ENCODE assay signal across 28 cellular contexts in genomic region chr16:54158986-54159385, GRCh38.
"Had no signal": no experiment of that assay in that cellular context is flagged by ENCODE, and none has a peak within 500 bp of the region (broad histone marks: within the 10 kb centered on the region; RNA-seq: fewer than 3 reads in every experiment).

No MANE protein-coding gene starts in this region.

- H3K4me1 ChIP-seq: stomach, suprapubic skin, testis, thyroid gland, tibial artery, tibial nerve, transverse colon, upper lobe of left lung, upper lobe of right lung, uterus, vagina had no signal

- FAIRE-seq: urothelium cell line had no signal

- H3K27me3 Mint-ChIP-seq: stimulated activated memory B cell treated with anti-CD40 and anti-IgM and Interleukin-4, amounts not matched to agents 10 μg/mL and 1 μg/mL and 100 μg/mL, for 72 hours; stimulated activated naive CD8-positive, alpha-beta T cell treated with anti-CD3 and anti-CD28 coated beads, Interleukin-15, Interleukin-2, amounts not matched to agents 100 ng/mL and 50 ng/mL, for 24 hours; type B pancreatic cell had no signal

- DNase-seq: stimulated activated CD4-positive, alpha-beta T cell treated with anti-CD3 and anti-CD28 coated beads, Interleukin-2, amount 100 ng/mL, for 48 hours; stimulated activated CD4-positive, alpha-beta T cell treated with anti-CD3 and anti-CD28 coated beads, Interleukin-4, amount 100 ng/mL, for 1 hour; stimulated activated CD4-positive, alpha-beta T cell treated with anti-CD3 and anti-CD28 coated beads, Interleukin-4, amount 100 ng/mL, for 24 hours; stimulated activated CD4-positive, alpha-beta T cell treated with anti-CD3 and anti-CD28 coated beads, Interleukin-4, amount 100 ng/mL, for 4 hours; stimulated activated CD8-positive, alpha-beta memory T cell treated with anti-CD3 and anti-CD28 coated beads, Interleukin-4, amount 100 ng/mL, for 48 hours; stimulated activated naive B cell treated with anti-CD40 and anti-IgM and Interleukin-4, amounts not matched to agents 10 μg/mL and 1 μg/mL and 100 μg/mL, for 72 hours; stimulated activated naive CD4-positive, alpha-beta T cell; stimulated activated naive CD4-positive, alpha-beta T cell treated with Interleukin-2 at 50 U/mL for 16 hours; stimulated activated naive CD8-positive, alpha-beta T cell treated with anti-CD3 and anti-CD28 coated beads, Interleukin-15, amount 100 ng/mL, for 72 hours; stimulated activated naive CD8-positive, alpha-beta T cell treated with anti-CD3 and anti-CD28 coated beads, Interleukin-15, Interleukin-2, amounts not matched to agents 100 U/mL and 50 U/mL, for 24 hours; stomach; substantia nigra; testis; thyroid gland; tibial artery; transverse colon; upper lobe of left lung; upper lobe of right lung; uterus had no signal

- H3K4me3 Mint-ChIP-seq: stimulated activated effector memory CD8-positive, alpha-beta T cell treated with anti-CD3 and anti-CD28 coated beads, Interleukin-12 subunit alpha, Interleukin-12 subunit beta, amount 100 ng/mL, for 72 hours; stimulated activated memory B cell treated with anti-CD40 and anti-IgM and Interleukin-4, amounts not matched to agents 10 μg/mL and 1 μg/mL and 100 μg/mL, for 72 hours; stimulated activated naive B cell treated with anti-CD40 and anti-IgM and Interleukin-4, amounts not matched to agents 10 μg/mL and 1 μg/mL and 100 μg/mL, for 72 hours; stimulated activated naive CD8-positive, alpha-beta T cell treated with anti-CD3 and anti-CD28 coated beads, Interleukin-15, amount 100 ng/mL, for 72 hours; stimulated activated naive CD8-positive, alpha-beta T cell treated with anti-CD3 and anti-CD28 coated beads, Interleukin-15, Interleukin-2, amounts not matched to agents 100 ng/mL and 50 ng/mL, for 24 hours; type B pancreatic cell had no signal

- H3K27ac Mint-ChIP-seq: stimulated activated effector memory CD8-positive, alpha-beta T cell treated with anti-CD3 and anti-CD28 coated beads, Interleukin-12 subunit alpha, Interleukin-12 subunit beta, amount 100 ng/mL, for 72 hours; stimulated activated memory B cell treated with anti-CD40 and anti-IgM and Interleukin-4, amounts not matched to agents 10 μg/mL and 1 μg/mL and 100 μg/mL, for 72 hours; stimulated activated naive B cell treated with anti-CD40 and anti-IgM and Interleukin-4, amounts not matched to agents 10 μg/mL and 1 μg/mL and 100 μg/mL, for 72 hours; stimulated activated naive CD8-positive, alpha-beta T cell treated with anti-CD3 and anti-CD28 coated beads, Interleukin-15, amount 100 ng/mL, for 72 hours; stimulated activated naive CD8-positive, alpha-beta T cell treated with anti-CD3 and anti-CD28 coated beads, Interleukin-15, Interleukin-2, amounts not matched to agents 100 ng/mL and 50 ng/mL, for 24 hours; type B pancreatic cell had no signal

- H3K27ac ChIP-seq: stomach, suprapubic skin, testis, thoracic aorta, thyroid gland, tibial artery, tibial nerve, transverse colon, upper lobe of left lung, upper lobe of right lung, uterus, vagina had no signal

- ATAC-seq: stimulated activated effector memory CD8-positive, alpha-beta T cell treated with anti-CD3 and anti-CD28 coated beads, Interleukin-12 subunit alpha, Interleukin-12 subunit beta, amount 100 ng/mL, for 72 hours; stimulated activated memory B cell treated with anti-CD40 and anti-IgM and Interleukin-4, amounts not matched to agents 10 μg/mL and 1 μg/mL and 100 μg/mL, for 72 hours; stimulated activated naive B cell treated with anti-CD40 and anti-IgM and Interleukin-4, amounts not matched to agents 10 μg/mL and 1 μg/mL and 100 μg/mL, for 72 hours; stimulated activated naive CD8-positive, alpha-beta T cell treated with anti-CD3 and anti-CD28 coated beads, Interleukin-15, amount 100 ng/mL, for 72 hours; stimulated activated naive CD8-positive, alpha-beta T cell treated with anti-CD3 and anti-CD28 coated beads, Interleukin-15, Interleukin-2, amounts not matched to agents 100 U/mL and 50 U/mL, for 24 hours; upper lobe of right lung had no signal

- H3K4me3 ChIP-seq: stomach, suprapubic skin, testis, thoracic aorta, thyroid gland, tibial artery, tibial nerve, transverse colon, upper lobe of left lung, upper lobe of right lung, uterus, vagina had no signal

- H3K36me3 Mint-ChIP-seq: stimulated activated memory B cell treated with anti-CD40 and anti-IgM and Interleukin-4, amounts not matched to agents 10 μg/mL and 1 μg/mL and 100 μg/mL, for 72 hours; type B pancreatic cell had no signal

- H3K27me3 ChIP-seq: stomach, testis, thyroid gland, tibial nerve, transverse colon, upper lobe of left lung, upper lobe of right lung, uterus, vagina had no signal

- H3K36me3 ChIP-seq: stomach, suprapubic skin, thoracic aorta, thyroid gland, tibial artery, tibial nerve, transverse colon, upper lobe of left lung, upper lobe of right lung, uterus, vagina had no signal

- H3K4me1 Mint-ChIP-seq: stimulated activated effector memory CD8-positive, alpha-beta T cell treated with anti-CD3 and anti-CD28 coated beads, Interleukin-12 subunit alpha, Interleukin-12 subunit beta, amount 100 ng/mL, for 72 hours; stimulated activated memory B cell treated with anti-CD40 and anti-IgM and Interleukin-4, amounts not matched to agents 10 μg/mL and 1 μg/mL and 100 μg/mL, for 72 hours; stimulated activated naive B cell treated with anti-CD40 and anti-IgM and Interleukin-4, amounts not matched to agents 10 μg/mL and 1 μg/mL and 100 μg/mL, for 72 hours; stimulated activated naive CD8-positive, alpha-beta T cell treated with anti-CD3 and anti-CD28 coated beads, Interleukin-15, amount 100 ng/mL, for 72 hours had no signal

- H3K9me3 ChIP-seq: stomach, suprapubic skin, testis, thoracic aorta, thyroid gland, tibial artery, transverse colon, upper lobe of left lung, upper lobe of right lung, uterus, vagina had no signal
